In the genomic region with DNA sequence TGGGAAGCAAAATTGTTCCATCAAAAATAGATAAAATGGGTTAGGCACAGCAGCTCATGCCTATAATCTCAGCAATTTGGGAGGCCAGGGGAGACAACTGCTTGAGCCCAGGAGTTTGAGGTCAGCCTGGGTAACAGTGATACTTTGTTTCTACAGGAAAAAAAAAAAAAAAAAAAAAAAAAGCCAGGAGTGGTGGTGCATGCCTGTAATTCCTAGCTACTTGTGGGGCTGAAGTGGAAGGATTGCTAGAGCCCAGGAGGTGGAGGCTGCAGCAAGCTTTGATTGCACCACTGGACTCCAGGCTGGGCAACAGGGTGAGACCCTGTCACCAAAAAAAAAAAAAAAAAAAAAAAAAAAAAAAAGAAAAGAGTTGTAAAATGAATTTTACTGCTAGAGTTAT, we compare ENCODE assay signal across 30 cellular contexts. TPM values are rescaled to one million over a fixed set of nuclear protein-coding genes. Genes with fewer than 3 reads are reported as not detected.
A peak's percentile ranks its signal among the peaks of the same experiment; 100 is the strongest.
DNase-seq lines count a peak whose midpoint lies in the region; ATAC-seq, FAIRE-seq and TF ChIP-seq lines count a peak whose summit lies in the region.
"Had no signal": no experiment of that assay in that cellular context is flagged by ENCODE, and none has a peak within 500 bp of the region (broad histone marks: within the 10 kb centered on the region; RNA-seq: fewer than 3 reads in every experiment).

No MANE protein-coding gene starts in this region.

- DNase-seq in HepG2 (ENCODE audit: low spot score) (peak; percentile 1), right lobe of liver (no peak), SK-MEL-5 (ENCODE audit: low read depth, low spot score) (peak; percentile 53), lower lobe of right lung (no peak), NCI-H1048 (lab: John Stamatoyannopoulos, UW) (no peak), endothelial cell (ENCODE audit: low spot score) (no peak)
- no peak for DNase-seq in activated CD4-positive, alpha-beta T cell treated with anti-CD3 and anti-CD28 coated beads for 36 hours
- DNase-seq: activated CD4-positive, CD25-positive, alpha-beta regulatory T cell treated with anti-CD3 and anti-CD28 coated beads, Interleukin-2, amount 50 U/mL, for 72 hours; activated CD8-positive, alpha-beta T cell treated with anti-CD3 and anti-CD28 coated beads for 36 hours; activated effector memory CD4-positive, alpha-beta T cell treated with Interleukin-2 at 50 U/mL for 16 hours; activated naive CD8-positive, alpha-beta T cell treated with anti-CD3 and anti-CD28 coated beads, Interleukin-2, amount 50 U/mL, for 24 hours; colonic mucosa; COR-L47; DMS79 treated with DMSO at 0.1 percent for 48 hours; NCI-H1694; NCI-H524 treated with DMSO at 0.1 percent for 48 hours; NK-92 treated with Interleukin-12 subunit alpha and Interleukin-12 subunit beta, amount 100 ng/mL, for 24 hours; psoas muscle; SIG-M5; trophoblast cell had no signal

- POLR2A ChIA-PET in HepG2 (lab: Yijun Ruan, JAX): no interaction called here
- POLR2A ChIA-PET in activated CD4-positive, alpha-beta T cell treated with anti-CD3 and anti-CD28 coated beads for 36 hours (lab: Charles Lee): no interaction called here

- H3K9me3 ChIP-seq in HepG2 (ENCODE audit: low read length) (no peaks in the 10 kb centered on the region), right lobe of liver (no peaks in the 10 kb centered on the region), lower lobe of right lung (no peaks in the 10 kb centered on the region)
- H3K9me3 ChIP-seq: A549, BLaER1, colonic mucosa, esophagus muscularis mucosa, neutrophil, psoas muscle had no signal

- no peaks in the 10 kb centered on the region for H3K4me1 Mint-ChIP-seq in activated CD4-positive, alpha-beta T cell treated with anti-CD3 and anti-CD28 coated beads for 36 hours
- no peaks in the 10 kb centered on the region for H3K4me1 Mint-ChIP-seq in endothelial cell (ENCODE audit: unreplicated experiment)
- H3K4me1 Mint-ChIP-seq: activated naive CD8-positive, alpha-beta T cell treated with anti-CD3 and anti-CD28 coated beads, Interleukin-2, amount 50 U/mL, for 24 hours had no signal

- H3K79me2 ChIP-seq in HepG2 (ENCODE audit: insufficient read depth, low read length): no peaks in the 10 kb centered on the region

- intact Hi-C loops in HepG2 (cut with micrococcal nuclease; ENCODE audit: unreplicated experiment) (no loop called here), right lobe of liver (cut with DNase I) (no loop called here), lower lobe of right lung (cut with DNase I) (no loop called here)
- intact Hi-C loops in activated CD4-positive, alpha-beta T cell treated with anti-CD3 and anti-CD28 coated beads for 36 hours (cut with DNase I, micrococcal nuclease): no loop called here

- no peaks in the 10 kb centered on the region for H3K27me3 Mint-ChIP-seq in activated CD4-positive, alpha-beta T cell treated with anti-CD3 and anti-CD28 coated beads for 36 hours
- H3K27me3 Mint-ChIP-seq in endothelial cell (ENCODE audit: unreplicated experiment): peaks cover 3% of the 10 kb centered on the region
- H3K27me3 Mint-ChIP-seq: activated CD8-positive, alpha-beta T cell treated with anti-CD3 and anti-CD28 coated beads for 36 hours; activated naive CD8-positive, alpha-beta T cell treated with anti-CD3 and anti-CD28 coated beads, Interleukin-2, amount 50 U/mL, for 24 hours had no signal

- no peaks in the 10 kb centered on the region for H4K20me1 ChIP-seq in HepG2 (ENCODE audit: insufficient read depth, low read length)
- H4K20me1 ChIP-seq: BLaER1 had no signal

- TF ChIP-seq EP300 in HepG2 (IDR thresholded peaks at IDR 0.05; ENCODE audit: low read depth in 2 of 2, low read length in 2 of 2): no peak
- TF ChIP-seq EP300 in HepG2 (CRISPR knock-in tag; IDR thresholded peaks at IDR 0.05; ENCODE audit: borderline replicate concordance): no peak

- CTCF ChIA-PET in HepG2 (lab: Yijun Ruan, JAX; ENCODE audit: low intra/inter-chr PET ratio, low total read pairs): no interaction called here
- CTCF ChIA-PET in activated CD4-positive, alpha-beta T cell treated with anti-CD3 and anti-CD28 coated beads for 36 hours (lab: Charles Lee): no interaction called here

- no peak overlapping the region for H3K9ac ChIP-seq in HepG2 (ENCODE audit: insufficient read depth, low read depth, low read length)
- H3K9ac ChIP-seq: BLaER1, KMS-11 had no signal

- no peak for FAIRE-seq in HepG2 (lab: Jason Lieb, UNC)
- FAIRE-seq: A549, HTR-8/SVneo had no signal

- in situ Hi-C loops in HepG2 (cut with HindIII; ENCODE audit: extremely low pct_ligation_motif_present, low pct_unique_long_range_greater_than_20kb) (no loop called here), SK-MEL-5 (cut with HindIII; ENCODE audit: low pct_unique_long_range_greater_than_20kb, low sequenced_read_pairs) (no loop called here)

- H3K4me1 ChIP-seq in HepG2 (ENCODE audit: insufficient read depth, low read length): no peaks in the 10 kb centered on the region
- no peaks in the 10 kb centered on the region for H3K4me1 ChIP-seq in right lobe of liver
- no peaks in the 10 kb centered on the region for H3K4me1 ChIP-seq in lower lobe of right lung
- H3K4me1 ChIP-seq: BLaER1, colonic mucosa, esophagus muscularis mucosa, psoas muscle had no signal

- peaks cover 24% of the 10 kb centered on the region for H3K36me3 Mint-ChIP-seq in activated CD4-positive, alpha-beta T cell treated with anti-CD3 and anti-CD28 coated beads for 36 hours (ENCODE audit: low read depth)
- H3K36me3 Mint-ChIP-seq in endothelial cell (ENCODE audit: low read depth, unreplicated experiment): no peaks in the 10 kb centered on the region

- H3K4me3 Mint-ChIP-seq in activated CD4-positive, alpha-beta T cell treated with anti-CD3 and anti-CD28 coated beads for 36 hours: no peak overlapping the region
- no peak overlapping the region for H3K4me3 Mint-ChIP-seq in endothelial cell (ENCODE audit: unreplicated experiment)
- H3K4me3 Mint-ChIP-seq: activated CD8-positive, alpha-beta T cell treated with anti-CD3 and anti-CD28 coated beads for 36 hours; activated naive CD8-positive, alpha-beta T cell treated with anti-CD3 and anti-CD28 coated beads, Interleukin-2, amount 50 U/mL, for 24 hours had no signal

- TF ChIP-seq POLR2A in HepG2 (IDR thresholded peaks at IDR 0.05; ENCODE audit: insufficient read depth in 1 of 2, low read depth in 2 of 2, low read length in 2 of 2) (no peak), right lobe of liver (IDR thresholded peaks at IDR 0.05) (no peak)

- ATAC-seq in HepG2 (no peak), right lobe of liver (no peak), lower lobe of right lung (peak; percentile 42 to 68), GM18870 (IDR thresholded peaks at IDR 0.05; ENCODE audit: unreplicated experiment) (no peak)
- ATAC-seq in activated CD4-positive, alpha-beta T cell treated with anti-CD3 and anti-CD28 coated beads for 36 hours: no peak
- ATAC-seq: activated CD8-positive, alpha-beta T cell treated with anti-CD3 and anti-CD28 coated beads for 36 hours; activated naive CD8-positive, alpha-beta T cell treated with anti-CD3 and anti-CD28 coated beads, Interleukin-2, amount 50 U/mL, for 24 hours; Panc1; psoas muscle had no signal

- no peak for TF ChIP-seq RAD21 in HepG2 (CRISPR knock-in tag; IDR thresholded peaks at IDR 0.05)

- no peak overlapping the region for H3K4me2 ChIP-seq in HepG2 (ENCODE audit: low read depth, low read length)
- H3K4me2 ChIP-seq: A549, BLaER1, KMS-11 had no signal

- no peaks in the 10 kb centered on the region for H3K9me3 Mint-ChIP-seq in activated CD4-positive, alpha-beta T cell treated with anti-CD3 and anti-CD28 coated beads for 36 hours (ENCODE audit: low read depth)
- H3K9me3 Mint-ChIP-seq in endothelial cell (ENCODE audit: unreplicated experiment): no peaks in the 10 kb centered on the region
- H3K9me3 Mint-ChIP-seq: activated CD8-positive, alpha-beta T cell treated with anti-CD3 and anti-CD28 coated beads for 36 hours; activated naive CD8-positive, alpha-beta T cell treated with anti-CD3 and anti-CD28 coated beads, Interleukin-2, amount 50 U/mL, for 24 hours had no signal

- no TSS peak for BruUV-seq in HepG2 (replicated peaks; lab: Mats Ljungman, UMichigan)

- H3K27ac Mint-ChIP-seq in activated CD4-positive, alpha-beta T cell treated with anti-CD3 and anti-CD28 coated beads for 36 hours: no peak overlapping the region
- H3K27ac Mint-ChIP-seq in endothelial cell (ENCODE audit: unreplicated experiment): no peak overlapping the region
- H3K27ac Mint-ChIP-seq: activated CD8-positive, alpha-beta T cell treated with anti-CD3 and anti-CD28 coated beads for 36 hours; activated naive CD8-positive, alpha-beta T cell treated with anti-CD3 and anti-CD28 coated beads, Interleukin-2, amount 50 U/mL, for 24 hours had no signal

- H3K27me3 ChIP-seq in HepG2 (ENCODE audit: control insufficient read depth in 1 of 2, insufficient read depth in 2 of 2, low read length in 2 of 2) (no peaks in the 10 kb centered on the region), right lobe of liver (no peaks in the 10 kb centered on the region), lower lobe of right lung (ENCODE audit: low read depth) (no peaks in the 10 kb centered on the region)
- H3K27me3 ChIP-seq: BLaER1, colonic mucosa, esophagus muscularis mucosa, neutrophil had no signal

- no peak overlapping the region for H3K4me3 ChIP-seq in HepG2 (replicated peaks in 1 of 3; ENCODE audit: insufficient read depth in 1 of 3, low read depth in 2 of 3, low read length in 3 of 3)
- no peak overlapping the region for H3K4me3 ChIP-seq in right lobe of liver
- no peak overlapping the region for H3K4me3 ChIP-seq in lower lobe of right lung
- H3K4me3 ChIP-seq: A549, BLaER1, colonic mucosa, esophagus muscularis mucosa, lung, psoas muscle, skin epidermis had no signal

- H3K27ac ChIP-seq in HepG2 (ENCODE audit: extremely low read length, insufficient read depth, low read length): no peak overlapping the region
- no peak overlapping the region for H3K27ac ChIP-seq in right lobe of liver
- H3K27ac ChIP-seq in lower lobe of right lung: no peak overlapping the region
- H3K27ac ChIP-seq: A549, BLaER1, colonic mucosa, esophagus muscularis mucosa, KMS-11, neutrophil, psoas muscle, skin epidermis had no signal

- no peak for TF ChIP-seq CTCF in HepG2 (CRISPR knock-in tag; IDR thresholded peaks at IDR 0.05)
- no peak for TF ChIP-seq CTCF in right lobe of liver (IDR thresholded peaks at IDR 0.05)
- no peak for TF ChIP-seq CTCF in lower lobe of right lung (IDR thresholded peaks at IDR 0.05)
- no peak for TF ChIP-seq CTCF in endothelial cell (IDR thresholded peaks at IDR 0.05; ENCODE audit: unreplicated experiment)

- no peak overlapping the region for H2AFZ ChIP-seq in HepG2 (ENCODE audit: low read length)

- H3K36me3 ChIP-seq in HepG2 (replicated peaks in 1 of 2; ENCODE audit: control insufficient read depth in 1 of 2, insufficient read depth in 2 of 2, low read length in 2 of 2) (peaks cover 3 to 22% of the 10 kb centered on the region in 2 experiments; a peak in 3 of 5 replicates), right lobe of liver (no peaks in the 10 kb centered on the region), lower lobe of right lung (no peaks in the 10 kb centered on the region)
- H3K36me3 ChIP-seq: colonic mucosa, esophagus muscularis mucosa had no signal

RNA-seq across cellular contexts. Expression of a gene that starts 49.6 kb away (rescaled TPM):
- 14.4 and 22.8 TPM in 2 replicates for total RNA-seq in HepG2 (2016; rRNA removed; fragmentation: Illumina TruSeq; extraction: Trizol)
- total RNA-seq in HepG2 (2016; cell fraction: cytosol; rRNA removed; fragmentation: Illumina TruSeq; extraction: Trizol; ENCODE audit: low read depth): 4.1 and 6.1 TPM in 2 replicates
- 14.9 and 21.3 TPM in 2 replicates for total RNA-seq in HepG2 (2016; cell fraction: insoluble cytoplasmic fraction; rRNA removed; fragmentation: Illumina TruSeq; extraction: Trizol)
- 7.8 and 12.4 TPM in 2 replicates for total RNA-seq in HepG2 (2016; cell fraction: membrane; rRNA removed; fragmentation: Illumina TruSeq; extraction: Trizol)
- 24.8 and 25.3 TPM in 2 replicates for total RNA-seq in HepG2 (2016; cell fraction: nucleus; rRNA removed; fragmentation: Illumina TruSeq; extraction: Trizol)
- polyA plus RNA-seq in HepG2 (2011; rRNA removed): 1.6 and 3.4 TPM in 2 replicates
- 1.2 and 1.3 TPM in 2 replicates for polyA plus RNA-seq in HepG2 (2011; cell fraction: cytosol; rRNA removed)
- polyA plus RNA-seq in HepG2 (2011; cell fraction: nucleus; rRNA removed): 1.7 and 2.9 TPM in 2 replicates
- 1.6 and 4.6 TPM in 2 replicates for polyA plus RNA-seq in HepG2 (2012)
- 0.38 and 0.67 TPM in 2 replicates for polyA plus RNA-seq in HepG2 (2016; cell fraction: cytosol; fragmentation: Illumina TruSeq; extraction: Trizol; ENCODE audit: low read depth)
- 14.8 and 15.4 TPM in 2 replicates for polyA plus RNA-seq in HepG2 (2016; cell fraction: insoluble cytoplasmic fraction; fragmentation: Illumina TruSeq; extraction: Trizol; ENCODE audit: low read depth)
- 1.7 TPM in 2 replicates for polyA plus RNA-seq in HepG2 (2016; cell fraction: membrane; fragmentation: Illumina TruSeq; extraction: Trizol; ENCODE audit: low read depth)
- polyA plus RNA-seq in HepG2 (2016; cell fraction: nucleus; fragmentation: Illumina TruSeq; extraction: Trizol; ENCODE audit: insufficient read depth, low read depth): 10.5 and 12.3 TPM in 2 replicates
- 3.7 and 24.1 TPM in 2 replicates for polyA minus RNA-seq in HepG2 (2011; rRNA and poly(A)+ RNA removed; ENCODE audit: low replicate concordance)
- polyA minus RNA-seq in HepG2 (2011; cell fraction: cytosol; rRNA and poly(A)+ RNA removed): 2.9 and 5.5 TPM in 2 replicates
- 24.7 and 46.1 TPM in 2 replicates for polyA minus RNA-seq in HepG2 (2011; cell fraction: nucleus; rRNA and poly(A)+ RNA removed)
- total RNA-seq in right lobe of liver: under 1 TPM; 0.11 to 0.81 (median 0.23) TPM
- 15.3 and 16.1 TPM in 2 replicates for total RNA-seq in SK-MEL-5 (2014; rRNA removed; shearing (Covaris generic))
- polyA plus RNA-seq in SK-MEL-5 (2015; cell fraction: cytosol; rRNA removed): 7.5 and 9.2 TPM in 2 replicates
- 9.0 and 22.3 TPM in 2 replicates for polyA plus RNA-seq in SK-MEL-5 (2015; cell fraction: nucleus; rRNA removed)
- 2.4 TPM for total RNA-seq in lower lobe of right lung
- 10 to 100 TPM; 26.4 to 28.9 TPM for total RNA-seq in activated CD4-positive, alpha-beta T cell treated with anti-CD3 and anti-CD28 coated beads for 36 hours
- 4.9 TPM for total RNA-seq in endothelial cell (ENCODE audit: unreplicated experiment)

RNA-seq across cellular contexts. Expression of a gene that starts 49.9 kb away (rescaled TPM):
- total RNA-seq in HepG2 (2016; rRNA removed; fragmentation: Illumina TruSeq; extraction: Trizol): 14.0 and 14.4 TPM in 2 replicates
- 4.3 TPM in 2 replicates for total RNA-seq in HepG2 (2016; cell fraction: cytosol; rRNA removed; fragmentation: Illumina TruSeq; extraction: Trizol; ENCODE audit: low read depth)
- total RNA-seq in HepG2 (2016; cell fraction: insoluble cytoplasmic fraction; rRNA removed; fragmentation: Illumina TruSeq; extraction: Trizol): 12.8 and 15.3 TPM in 2 replicates
- 3.4 and 4.4 TPM in 2 replicates for total RNA-seq in HepG2 (2016; cell fraction: membrane; rRNA removed; fragmentation: Illumina TruSeq; extraction: Trizol)
- 33.6 and 34.8 TPM in 2 replicates for total RNA-seq in HepG2 (2016; cell fraction: nucleus; rRNA removed; fragmentation: Illumina TruSeq; extraction: Trizol)
- polyA plus RNA-seq in HepG2 (2011; rRNA removed): 6.0 and 6.5 TPM in 2 replicates
- 3.3 and 4.8 TPM in 2 replicates for polyA plus RNA-seq in HepG2 (2011; cell fraction: cytosol; rRNA removed)
- polyA plus RNA-seq in HepG2 (2011; cell fraction: nucleus; rRNA removed): 6.1 and 6.2 TPM in 2 replicates
- polyA plus RNA-seq in HepG2 (2012): 6.2 and 6.3 TPM in 2 replicates
- 0.81 and 0.87 TPM in 2 replicates for polyA plus RNA-seq in HepG2 (2016; cell fraction: cytosol; fragmentation: Illumina TruSeq; extraction: Trizol; ENCODE audit: low read depth)
- polyA plus RNA-seq in HepG2 (2016; cell fraction: insoluble cytoplasmic fraction; fragmentation: Illumina TruSeq; extraction: Trizol; ENCODE audit: low read depth): 13.2 and 13.8 TPM in 2 replicates
- polyA plus RNA-seq in HepG2 (2016; cell fraction: membrane; fragmentation: Illumina TruSeq; extraction: Trizol; ENCODE audit: low read depth): 1.1 and 1.5 TPM in 2 replicates
- 9.3 and 11.1 TPM in 2 replicates for polyA plus RNA-seq in HepG2 (2016; cell fraction: nucleus; fragmentation: Illumina TruSeq; extraction: Trizol; ENCODE audit: insufficient read depth, low read depth)
- polyA minus RNA-seq in HepG2 (2011; rRNA and poly(A)+ RNA removed; ENCODE audit: low replicate concordance): 22.7 and 31.9 TPM in 2 replicates
- polyA minus RNA-seq in HepG2 (2011; cell fraction: cytosol; rRNA and poly(A)+ RNA removed): 9.9 and 10.2 TPM in 2 replicates
- polyA minus RNA-seq in HepG2 (2011; cell fraction: nucleus; rRNA and poly(A)+ RNA removed): 90.1 and 92.7 TPM in 2 replicates
- total RNA-seq in right lobe of liver: 10 to 100 TPM in 1 of 6 experiments, 1 to 10 TPM in 5; 6.5 to 12.0 (median 7.9) TPM
- total RNA-seq in SK-MEL-5 (2014; rRNA removed; shearing (Covaris generic)): 18.4 and 19.1 TPM in 2 replicates
- 7.4 and 9.8 TPM in 2 replicates for polyA plus RNA-seq in SK-MEL-5 (2015; cell fraction: cytosol; rRNA removed)
- polyA plus RNA-seq in SK-MEL-5 (2015; cell fraction: nucleus; rRNA removed): 13.6 and 17.2 TPM in 2 replicates
- 15.2 TPM for total RNA-seq in lower lobe of right lung
- 10 to 100 TPM; 13.0 to 16.0 TPM for total RNA-seq in activated CD4-positive, alpha-beta T cell treated with anti-CD3 and anti-CD28 coated beads for 36 hours
- 8.8 TPM for total RNA-seq in endothelial cell (ENCODE audit: unreplicated experiment)

Comparison
In these comparisons a context has a peak if more than half of its experiments do, and no peak if none do; other contexts are left out.
1. DNase-seq: peak in HepG2 (single experiment) and SK-MEL-5 (single experiment); none in right lobe of liver (0 of 3), lower lobe of right lung (single experiment), NCI-H1048 (single experiment), activated CD4-positive, alpha-beta T cell treated with anti-CD3 and anti-CD28 coated beads for 36 hours (single experiment) and endothelial cell (single experiment).
2. ATAC-seq: peak in lower lobe of right lung (2 of 2); none in HepG2 (single experiment), right lobe of liver (0 of 4), GM18870 (single experiment) and activated CD4-positive, alpha-beta T cell treated with anti-CD3 and anti-CD28 coated beads for 36 hours (single experiment).